ENCODE assay signal across 18 cellular contexts in genomic region chr12:116856729-116857128, GRCh38. TPM values are rescaled to one million over a fixed set of nuclear protein-coding genes. Genes with fewer than 3 reads are reported as not detected.
DNase-seq lines count a peak whose midpoint lies in the region; ATAC-seq, FAIRE-seq and TF ChIP-seq lines count a peak whose summit lies in the region.
"Had no signal": no experiment of that assay in that cellular context is flagged by ENCODE, and none has a peak within 500 bp of the region (broad histone marks: within the 10 kb centered on the region; RNA-seq: fewer than 3 reads in every experiment).

No MANE protein-coding gene starts in this region.

- H3K79me1 ChIP-seq in H1 (ENCODE audit: low read depth, low read length): no peaks in the 10 kb centered on the region

- H3K27me3 ChIP-seq in OCI-LY1 (ENCODE audit: insufficient read depth, low read length) (no peaks in the 10 kb centered on the region), H1 (replicated peaks in 1 of 4; ENCODE audit: control insufficient read depth in 3 of 4, extremely low read depth in 1 of 4, insufficient read depth in 3 of 4, low read length in 3 of 4) (no peaks in the 10 kb centered on the region), mucosa of rectum (ENCODE audit: control insufficient read depth in 2 of 2, insufficient read depth in 2 of 2, low read length in 2 of 2) (no peaks in the 10 kb centered on the region), heart left ventricle (peaks cover 0 to 17% (median 0%) of the 10 kb centered on the region in 9 donors)
- H3K27me3 ChIP-seq: BLaER1 had no signal

- DNase-seq in H1 (ENCODE audit: low read depth in 1 of 2, low spot score in 2 of 2) (no peak), heart left ventricle (no peak), DMS79 (lab: John Stamatoyannopoulos, UW) (no peak)
- DNase-seq: CD8-positive, alpha-beta memory T cell; DMS 273 treated with DMSO at 0.1 percent for 48 hours; DMS79 treated with DMSO at 0.1 percent for 48 hours; GDM1; KBM-7 had no signal

- H3K4me1 ChIP-seq in OCI-LY1 (ENCODE audit: insufficient read depth, low read length, severe bottlenecking) (peaks cover 59% of the 10 kb centered on the region), H1 (replicated peaks in 1 of 4; ENCODE audit: control insufficient read depth in 3 of 4, insufficient read depth in 4 of 4, low read length in 3 of 4) (no peaks in the 10 kb centered on the region), mucosa of rectum (ENCODE audit: control insufficient read depth in 2 of 2, insufficient read depth in 2 of 2, low read length in 2 of 2) (peaks cover 8 to 14% of the 10 kb centered on the region in 2 donors), heart left ventricle (peaks cover 0 to 20% (median 6%) of the 10 kb centered on the region in 12 donors)

- peak overlapping the region; percentile 88 for H3K27ac ChIP-seq in OCI-LY1 (ENCODE audit: low read depth, low read length, poor library complexity, severe bottlenecking)
- no peak overlapping the region for H3K27ac ChIP-seq in H1 (ENCODE audit: low read depth, low read length)
- peak overlapping the region; percentile 71 to 82 for H3K27ac ChIP-seq in mucosa of rectum (ENCODE audit: low read depth in 2 of 2, low read length in 2 of 2)
- H3K27ac ChIP-seq in heart left ventricle: no peak overlapping the region
- H3K27ac ChIP-seq: BLaER1, HL-60 had no signal

- H2BK12ac ChIP-seq in H1 (ENCODE audit: low read depth, low read length): no peak overlapping the region

- H4K8ac ChIP-seq in H1 (ENCODE audit: extremely low read depth, insufficient read depth, low read length): peak overlapping the region; percentile 32

- intact Hi-C loops in heart left ventricle (cut with DNase I): no loop called here

- 92% methylated on average over 11 of the region's 11 CpGs; no CpG with 5 or more reads in 1 of the 2 experiments for WGBS in H1 (ENCODE audit: extremely low coverage in 1 of 2, insufficient coverage in 1 of 2, insufficient read length in 1 of 2, insufficient replicate concordance in 2 of 2, low coverage in 1 of 2, low lambda C conversion rate in 2 of 2, missing lambda C conversion rate in 1 of 2), 2 experiments
- 85 to 92% (median 89%) methylated on average over 7 to 11 of the region's 11 CpGs for WGBS in heart left ventricle, 4 donors

- H3K4me3 ChIP-seq in OCI-LY1 (ENCODE audit: low read depth, low read length, poor library complexity, severe bottlenecking) (no peak overlapping the region), H1 (ENCODE audit: extremely low read depth in 1 of 4, insufficient read depth in 2 of 4, low read depth in 3 of 4, low read length in 4 of 4) (no peak overlapping the region), mucosa of rectum (ENCODE audit: low read length in 2 of 2) (peak overlapping the region in 1 of 2 donors; percentile 5), heart left ventricle (no peak overlapping the region)
- H3K4me3 ChIP-seq: A549, BLaER1 had no signal

- H3K56ac ChIP-seq in H1 (replicated peaks; ENCODE audit: insufficient read length, low read depth, low read length): no peak overlapping the region

- H3K79me2 ChIP-seq in OCI-LY1 (ENCODE audit: insufficient read depth, low read length): no peaks in the 10 kb centered on the region
- no peaks in the 10 kb centered on the region for H3K79me2 ChIP-seq in H1 (ENCODE audit: control insufficient read depth in 1 of 2, insufficient read depth in 2 of 2, low read length in 2 of 2)

- H4K91ac ChIP-seq in H1 (replicated peaks; ENCODE audit: insufficient read length, low read length): no peak overlapping the region

- no peak for TF ChIP-seq EP300 in H1 (IDR thresholded peaks at IDR 0.05; ENCODE audit: borderline replicate concordance in 1 of 2, low read depth in 2 of 2, low read length in 2 of 2)

- H3K9ac ChIP-seq in OCI-LY1 (ENCODE audit: low read length) (no peak overlapping the region), H1 (replicated peaks in 1 of 4; ENCODE audit: extremely low read depth in 1 of 4, low read depth in 3 of 4, low read length in 3 of 4) (no peak overlapping the region), mucosa of rectum (ENCODE audit: low read depth in 1 of 2, low read length in 2 of 2) (peak overlapping the region in 1 of 2 donors; percentile 42)
- H3K9ac ChIP-seq: BLaER1 had no signal

- H3K9me2 ChIP-seq in OCI-LY1 (ENCODE audit: low read depth, low read length): no peaks in the 10 kb centered on the region

- H3K9me3 ChIP-seq in OCI-LY1 (ENCODE audit: low read length) (no peaks in the 10 kb centered on the region), H1 (ENCODE audit: insufficient read depth in 2 of 2, low read depth in 1 of 2, low read length in 1 of 2) (no peaks in the 10 kb centered on the region), mucosa of rectum (ENCODE audit: control insufficient read depth in 2 of 2, low read length in 2 of 2) (no peaks in the 10 kb centered on the region), heart left ventricle (no peaks in the 10 kb centered on the region)
- H3K9me3 ChIP-seq: A549, BLaER1 had no signal

- no peaks in the 10 kb centered on the region for H3K23me2 ChIP-seq in H1 (ENCODE audit: low read depth, low read length)

- peaks cover 5% of the 10 kb centered on the region for H3K36me3 Mint-ChIP-seq in IgD-negative memory B cell
- H3K36me3 Mint-ChIP-seq: CD8-positive, alpha-beta memory T cell had no signal

- no peak overlapping the region for H3K4ac ChIP-seq in H1 (replicated peaks; ENCODE audit: insufficient read length, low read depth, low read length)

- H3K14ac ChIP-seq in H1 (ENCODE audit: insufficient read length): no peak overlapping the region

- no peak overlapping the region for H2BK20ac ChIP-seq in H1 (ENCODE audit: low read length)

- H2AFZ ChIP-seq in OCI-LY1 (ENCODE audit: low read length) (no peak overlapping the region), H1 (ENCODE audit: low read length) (no peak overlapping the region)

- no peaks in the 10 kb centered on the region for H3K9me3 Mint-ChIP-seq in IgD-negative memory B cell

- H2BK120ac ChIP-seq in H1 (replicated peaks; ENCODE audit: low read depth, low read length): no peak overlapping the region

- H3K4me2 ChIP-seq in OCI-LY1 (ENCODE audit: low read length) (no peak overlapping the region), H1 (ENCODE audit: insufficient read depth in 1 of 2, low read depth in 2 of 2, low read length in 2 of 2) (no peak overlapping the region)
- H3K4me2 ChIP-seq: A549 had no signal

- no peak overlapping the region for H4K5ac ChIP-seq in H1 (ENCODE audit: insufficient read length, low read depth, low read length)

- no peak overlapping the region for H2BK15ac ChIP-seq in H1 (ENCODE audit: low read length)

- H3K27ac Mint-ChIP-seq in IgD-negative memory B cell: peak overlapping the region in 2 of 3 donors; percentile 62 to 96

- TF ChIP-seq CTCF in OCI-LY1 (IDR thresholded peaks at IDR 0.05; ENCODE audit: low read length) (no peak), H1 (IDR thresholded peaks at IDR 0.05; ENCODE audit: control extremely low read depth in 1 of 3, insufficient read depth in 1 of 3, low read depth in 1 of 3, low read length in 3 of 3) (no peak), heart left ventricle (IDR thresholded peaks at IDR 0.05) (no peak)

- POLR2A ChIA-PET in H1 (lab: Charles Lee; ENCODE audit: partially characterized antibody): interaction anchor here (0.6 kb wide), 1 partner anchor 101 kb away, joined by 3 read pairs; no protein-coding TSS in a partner anchor

- no peak overlapping the region for H3K23ac ChIP-seq in H1 (ENCODE audit: insufficient read length)

- no peak for TF ChIP-seq POLR2A in H1 (IDR thresholded peaks at IDR 0.05; ENCODE audit: control extremely low read depth in 1 of 2, low read depth in 2 of 2, low read length in 2 of 2)
- no peak for TF ChIP-seq POLR2A in heart left ventricle (IDR thresholded peaks at IDR 0.05)

- no peak for ATAC-seq in GM18517 (IDR thresholded peaks at IDR 0.05; ENCODE audit: unreplicated experiment)
- ATAC-seq in heart left ventricle: no peak
- no peak for ATAC-seq in GM18519 (IDR thresholded peaks at IDR 0.05; ENCODE audit: low FRiP score, unreplicated experiment)
- ATAC-seq: A549 had no signal

- H2AK5ac ChIP-seq in H1 (ENCODE audit: low read depth, low read length): no peak overlapping the region

- no peaks in the 10 kb centered on the region for H4K20me1 ChIP-seq in OCI-LY1 (ENCODE audit: insufficient read depth, low read length)
- H4K20me1 ChIP-seq in H1 (replicated peaks in 1 of 2; ENCODE audit: control insufficient read depth in 1 of 2, insufficient read depth in 2 of 2, low read length in 2 of 2): no peaks in the 10 kb centered on the region
- H4K20me1 ChIP-seq: BLaER1 had no signal

- CTCF ChIA-PET in H1 (lab: Charles Lee; ENCODE audit: partially characterized antibody): interaction anchor here (1.1 to 1.8 kb wide), 2 partner anchors 13 to 16 kb away, joined by 3 to 5 read pairs; no protein-coding TSS in a partner anchor

- no peak for FAIRE-seq in H1 (lab: Jason Lieb, UNC)
- FAIRE-seq: A549, GM12892, H54 had no signal

- H3K27me3 Mint-ChIP-seq in IgD-negative memory B cell: peaks cover 2% of the 10 kb centered on the region

- no peaks in the 10 kb centered on the region for H3F3A ChIP-seq in OCI-LY1 (ENCODE audit: insufficient read depth, low read length)

- H3K4me1 Mint-ChIP-seq in IgD-negative memory B cell: peaks cover 33 to 41% (median 40%) of the 10 kb centered on the region in 3 donors

- TF ChIP-seq RAD21 in H1 (IDR thresholded peaks at IDR 0.05 in 1 of 2, conservative IDR thresholded peaks at IDR 0.05 in 1 of 2; ENCODE audit: low read depth in 2 of 2, low read length in 2 of 2): no peak

- H3K36me3 ChIP-seq in OCI-LY1 (ENCODE audit: insufficient read depth, low read length): peaks cover 30% of the 10 kb centered on the region; the same call in 1 of the 2 replicates
- H3K36me3 ChIP-seq in H1 (ENCODE audit: control insufficient read depth in 2 of 4, insufficient read depth in 4 of 4, low read length in 3 of 4): no peaks in the 10 kb centered on the region
- H3K36me3 ChIP-seq in mucosa of rectum (ENCODE audit: control insufficient read depth in 2 of 2, insufficient read depth in 2 of 2, low read length in 2 of 2): no peaks in the 10 kb centered on the region
- no peaks in the 10 kb centered on the region for H3K36me3 ChIP-seq in heart left ventricle
- H3K36me3 ChIP-seq: BLaER1 had no signal

- 0 out of 2 replicates have a peak overlapping the region, but pooled peaks have one; percentile 52 for H2BK5ac ChIP-seq in H1 (ENCODE audit: low read depth, low read length)

- H3K18ac ChIP-seq in H1 (ENCODE audit: extremely low read depth, low read length): no peak overlapping the region

- no peak overlapping the region for H3K4me3 Mint-ChIP-seq in IgD-negative memory B cell
- H3K4me3 Mint-ChIP-seq: CD8-positive, alpha-beta memory T cell had no signal

RNA-seq across cellular contexts. Expression of gene HRK, which starts 24.5 kb away (rescaled TPM):
- polyA plus RNA-seq in IgD-negative memory B cell: 3.7 TPM
- 2.7 TPM in 2 replicates for total RNA-seq in H1 (2021; fragmentation: NEBNext Ultra II Directional; extraction: Animal tissue kit (Norgen Biotek cat#: 25700))
- polyA plus RNA-seq in H1 (2011; rRNA removed): 1.1 and 1.6 TPM in 2 replicates
- 1.4 TPM for polyA plus RNA-seq in H1 (2011; cell fraction: cytosol; rRNA removed)
- 0.61 TPM for polyA plus RNA-seq in H1 (2011; cell fraction: nucleus; rRNA removed)
- 1.4 to 2.2 TPM (median 1.9 TPM) in 4 replicates for polyA plus RNA-seq in H1 (2012, experiment 1 of 2)
- 0.63 TPM for polyA plus RNA-seq in H1 (2012, experiment 2 of 2)
- 0.85 TPM for polyA plus RNA-seq in H1 (2013, experiment 1 of 2)
- polyA plus RNA-seq in H1 (2013, experiment 2 of 2): 0.90 TPM
- 1.6 TPM in 2 replicates for polyA minus RNA-seq in H1 (2011; rRNA and poly(A)+ RNA removed)
- polyA minus RNA-seq in H1 (2011; cell fraction: cytosol; rRNA and poly(A)+ RNA removed): 2.1 TPM
- polyA minus RNA-seq in H1 (2011; cell fraction: nucleus; rRNA and poly(A)+ RNA removed): 0.60 TPM
- total RNA-seq in heart left ventricle: 1 to 10 TPM in 1 of 9 donors, under 1 TPM in 6, not detected in 2; 0.12 to 1.3 (median 0.19) TPM
- polyA plus RNA-seq in heart left ventricle: under 1 TPM; 0.03 to 0.19 TPM
- total RNA-seq: CD8-positive, alpha-beta memory T cell had no signal
- polyA plus RNA-seq: CD8-positive, alpha-beta memory T cell had no signal

RNA-seq across cellular contexts. Expression of gene FBXW8, which starts 54.0 kb away (rescaled TPM):
- 11.3 TPM for polyA plus RNA-seq in IgD-negative memory B cell
- 15.9 and 16.0 TPM in 2 replicates for total RNA-seq in H1 (2021; fragmentation: NEBNext Ultra II Directional; extraction: Animal tissue kit (Norgen Biotek cat#: 25700))
- polyA plus RNA-seq in H1 (2011; rRNA removed): 15.8 and 17.9 TPM in 2 replicates
- 13.1 TPM for polyA plus RNA-seq in H1 (2011; cell fraction: cytosol; rRNA removed)
- 30.0 TPM for polyA plus RNA-seq in H1 (2011; cell fraction: nucleus; rRNA removed)
- polyA plus RNA-seq in H1 (2012, experiment 1 of 2): 11.6 to 16.3 TPM (median 12.9 TPM) in 4 replicates
- polyA plus RNA-seq in H1 (2012, experiment 2 of 2): 3.5 TPM
- polyA plus RNA-seq in H1 (2013, experiment 1 of 2): 11.7 TPM
- 10.7 TPM for polyA plus RNA-seq in H1 (2013, experiment 2 of 2)
- polyA minus RNA-seq in H1 (2011; rRNA and poly(A)+ RNA removed): 29.7 and 29.9 TPM in 2 replicates
- 10.3 TPM for polyA minus RNA-seq in H1 (2011; cell fraction: cytosol; rRNA and poly(A)+ RNA removed)
- polyA minus RNA-seq in H1 (2011; cell fraction: nucleus; rRNA and poly(A)+ RNA removed): 35.6 TPM
- total RNA-seq in heart left ventricle: 1 to 10 TPM; 5.4 to 9.7 (median 7.1) TPM
- 1 to 10 TPM; 2.4 to 5.2 TPM for polyA plus RNA-seq in heart left ventricle

Comparison
In these comparisons a context has a peak if more than half of its experiments do, and no peak if none do; other contexts are left out.
1. H3K27ac ChIP-seq: peak in OCI-LY1 (single experiment) and mucosa of rectum (2 of 2); none in H1 (single experiment) and heart left ventricle (0 of 12).